14 cellular contexts compared by ENCODE assay signal in the genomic region with DNA sequence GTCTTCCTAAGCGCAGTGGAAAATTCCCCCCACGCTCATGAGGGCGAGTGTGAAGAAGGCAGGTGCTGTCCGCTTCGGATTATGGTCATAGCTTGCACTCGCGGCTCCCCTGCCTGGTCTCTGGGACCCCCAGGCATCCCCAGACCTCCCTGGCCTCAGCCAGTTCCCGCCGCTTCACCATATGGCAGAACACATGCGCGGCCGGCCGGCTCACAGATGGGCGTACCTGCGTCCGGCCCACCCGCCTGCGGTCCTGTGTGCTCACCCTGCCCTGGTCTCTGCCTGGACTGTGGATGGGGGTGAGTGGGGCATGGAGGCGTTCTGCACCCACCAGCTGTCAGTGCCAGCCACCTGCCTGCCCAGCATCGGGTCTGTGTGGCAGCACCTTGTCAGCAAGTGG. TPM values are rescaled to one million over a fixed set of nuclear protein-coding genes. Genes with fewer than 3 reads are reported as not detected.
DNase-seq lines count a peak whose midpoint lies in the region; ATAC-seq and TF ChIP-seq lines count a peak whose summit lies in the region.
"Had no signal": no experiment of that assay in that cellular context is flagged by ENCODE, and none has a peak within 500 bp of the region (broad histone marks: within the 10 kb centered on the region; RNA-seq: fewer than 3 reads in every experiment).

No MANE protein-coding gene starts in this region.

- ATAC-seq in GM21381 (IDR thresholded peaks at IDR 0.05; ENCODE audit: unreplicated experiment): no peak
- no peak for ATAC-seq in activated T-cell treated with anti-CD3 and anti-CD28 coated beads, Interleukin-2, amount 50 U/mL, for 4 hours
- ATAC-seq: GM23338, HCT116 had no signal

- no peak for TF ChIP-seq POLR2A in prostate gland (IDR thresholded peaks at IDR 0.05)

- H3K27me3 Mint-ChIP-seq in glutamatergic neuron (ENCODE audit: unreplicated experiment): peaks cover 10% of the 10 kb centered on the region
- H3K27me3 Mint-ChIP-seq in activated T-cell treated with anti-CD3 and anti-CD28 coated beads, Interleukin-2, amount 50 U/mL, for 4 hours (ENCODE audit: low read depth): no peaks in the 10 kb centered on the region
- H3K27me3 Mint-ChIP-seq: CD4-positive, alpha-beta memory T cell had no signal

- H3K36me3 Mint-ChIP-seq in glutamatergic neuron (ENCODE audit: unreplicated experiment): peaks cover 11% of the 10 kb centered on the region
- H3K36me3 Mint-ChIP-seq in activated T-cell treated with anti-CD3 and anti-CD28 coated beads, Interleukin-2, amount 50 U/mL, for 4 hours (ENCODE audit: insufficient read depth): peaks cover 4% of the 10 kb centered on the region

- intact Hi-C loops in prostate gland (cut with DNase I): no loop called here

- peaks cover 24% of the 10 kb centered on the region for H3K4me1 Mint-ChIP-seq in glutamatergic neuron (ENCODE audit: low read depth, unreplicated experiment)
- no peaks in the 10 kb centered on the region for H3K4me1 Mint-ChIP-seq in activated T-cell treated with anti-CD3 and anti-CD28 coated beads, Interleukin-2, amount 50 U/mL, for 4 hours (ENCODE audit: low read depth)

- H3K27ac Mint-ChIP-seq in glutamatergic neuron (ENCODE audit: unreplicated experiment): peak overlapping the region; percentile 64
- H3K27ac Mint-ChIP-seq: CD4-positive, alpha-beta memory T cell; GM23338 had no signal

- peaks cover 19% of the 10 kb centered on the region for H3K9me3 Mint-ChIP-seq in glutamatergic neuron (ENCODE audit: unreplicated experiment)
- no peaks in the 10 kb centered on the region for H3K9me3 Mint-ChIP-seq in activated T-cell treated with anti-CD3 and anti-CD28 coated beads, Interleukin-2, amount 50 U/mL, for 4 hours

- DNase-seq in caudate nucleus (lab: John Stamatoyannopoulos, UW) (peak in 1 of 61 donors; percentile 84), glutamatergic neuron (no peak), prostate gland (ENCODE audit: low spot score) (no peak), NCI-H2029 (lab: John Stamatoyannopoulos, UW) (no peak)
- no peak for DNase-seq in activated T-cell treated with anti-CD3 and anti-CD28 coated beads, Interleukin-2, amount 50 U/mL, for 4 hours
- DNase-seq: Calu3; CD4-positive, alpha-beta memory T cell; COR-L47; DMS53; DMS79 treated with DMSO at 0.1 percent for 48 hours; H9 had no signal

- H3K4me3 Mint-ChIP-seq in glutamatergic neuron (ENCODE audit: unreplicated experiment): no peak overlapping the region
- no peak overlapping the region for H3K4me3 Mint-ChIP-seq in activated T-cell treated with anti-CD3 and anti-CD28 coated beads, Interleukin-2, amount 50 U/mL, for 4 hours
- H3K4me3 Mint-ChIP-seq: CD4-positive, alpha-beta memory T cell; GM23338; H9 had no signal

- H3K9me3 ChIP-seq in prostate gland: no peaks in the 10 kb centered on the region

- H3K27ac ChIP-seq in caudate nucleus (ENCODE audit: low read depth, low read length) (peak overlapping the region; percentile 52), prostate gland (peak overlapping the region; percentile 66 to 88)

- no peak overlapping the region for H3K4me3 ChIP-seq in prostate gland
- H3K4me3 ChIP-seq: GM23338 had no signal

- TF ChIP-seq CTCF in glutamatergic neuron (IDR thresholded peaks at IDR 0.05; ENCODE audit: partially characterized antibody, unreplicated experiment) (no peak), prostate gland (IDR thresholded peaks at IDR 0.05) (no peak)

- WGBS in prostate gland: 98% methylated on average over 11 of the region's 20 CpGs

- H3K36me3 ChIP-seq in prostate gland: no peaks in the 10 kb centered on the region

- H3K27me3 ChIP-seq in prostate gland (replicated peaks; ENCODE audit: insufficient read depth): no peaks in the 10 kb centered on the region

- peaks cover 12% of the 10 kb centered on the region for H3K4me1 ChIP-seq in prostate gland (replicated peaks)

RNA-seq across cellular contexts. Expression of a gene that starts 34.1 kb away (rescaled TPM):
- total RNA-seq in glutamatergic neuron (ENCODE audit: unreplicated experiment) (120 TPM), prostate gland (10 to 100 TPM; 34.5 to 46.7 TPM)
- 10 to 100 TPM; 15.0 to 15.6 (median 15.0) TPM for total RNA-seq in activated T-cell treated with anti-CD3 and anti-CD28 coated beads, Interleukin-2, amount 50 U/mL, for 4 hours
